Comparison of ENCODE assay signal across 1 cellular context in genomic region chrX:118588715-118589114, GRCh38.
TF ChIP-seq lines count a peak whose summit lies in the region.

No MANE protein-coding gene starts in this region.

TF ChIP-seq in HEK293, 187 proteins besides CTCF, POLR2A, EP300 and RAD21 (continued from another document and continues in another):
- no peak for TF ChIP-seq ZNF501 (tag by site-specific recombination; IDR thresholded peaks at IDR 0.05)
- 0 out of 2 replicates have a peak, but pooled peaks have one; percentile 13 for TF ChIP-seq GFI1B (tag by site-specific recombination; IDR thresholded peaks at IDR 0.05)
- TF ChIP-seq PRDM2 (tag by site-specific recombination; IDR thresholded peaks at IDR 0.05; ENCODE audit: borderline replicate concordance) = no peak
- no peak for TF ChIP-seq ZBTB10 (tag by site-specific recombination; IDR thresholded peaks at IDR 0.05)
- no peak for TF ChIP-seq HIC1 (tag by site-specific recombination; IDR thresholded peaks at IDR 0.05)
- no peak for TF ChIP-seq ZNF473 (tag by site-specific recombination; IDR thresholded peaks at IDR 0.05)
- TF ChIP-seq BCL11B (tag by site-specific recombination; IDR thresholded peaks at IDR 0.05; ENCODE audit: low read depth) = no peak
- TF ChIP-seq ZNF16 (tag by site-specific recombination; IDR thresholded peaks at IDR 0.05; ENCODE audit: low read depth) = no peak
- TF ChIP-seq ZNF18 (tag by site-specific recombination; IDR thresholded peaks at IDR 0.05) = no peak
- TF ChIP-seq ZSCAN5A (tag by site-specific recombination; IDR thresholded peaks at IDR 0.05) = no peak
- TF ChIP-seq ZFP37 (tag by site-specific recombination; IDR thresholded peaks at IDR 0.05) = no peak
- TF ChIP-seq ZNF621 (tag by site-specific recombination; IDR thresholded peaks at IDR 0.05) = no peak
- TF ChIP-seq EGR2 (tag by site-specific recombination; IDR thresholded peaks at IDR 0.05; ENCODE audit: low read depth) = no peak
- no peak for TF ChIP-seq ZNF785 (tag by site-specific recombination; IDR thresholded peaks at IDR 0.05)
- TF ChIP-seq PRDM4 (tag by site-specific recombination; IDR thresholded peaks at IDR 0.05) = 0 out of 2 replicates have a peak, but pooled peaks have one; percentile 26
- TF ChIP-seq IKZF3 (tag by site-specific recombination; IDR thresholded peaks at IDR 0.05) = peak; percentile 53
- TF ChIP-seq ZNF510 (tag by site-specific recombination; IDR thresholded peaks at IDR 0.05; ENCODE audit: insufficient replicate concordance) = no peak
- TF ChIP-seq ZNF48 (tag by site-specific recombination; IDR thresholded peaks at IDR 0.05) = no peak
- TF ChIP-seq ZNF155 (tag by site-specific recombination; IDR thresholded peaks at IDR 0.05) = no peak
- TF ChIP-seq ZNF623 (tag by site-specific recombination; IDR thresholded peaks at IDR 0.05) = no peak
- no peak for TF ChIP-seq ZNF549 (tag by site-specific recombination; IDR thresholded peaks at IDR 0.05)
- no peak for TF ChIP-seq REPIN1 (tag by site-specific recombination; IDR thresholded peaks at IDR 0.05; ENCODE audit: low read depth)
- TF ChIP-seq ZNF423 (tag by site-specific recombination; IDR thresholded peaks at IDR 0.05) = no peak
- TF ChIP-seq ZFP3 (tag by site-specific recombination; IDR thresholded peaks at IDR 0.05; ENCODE audit: low read depth) = 0 out of 2 replicates have a peak, but pooled peaks have one; percentile 8
- TF ChIP-seq MEIS1 (CRISPR knock-in tag; IDR thresholded peaks at IDR 0.05; ENCODE audit: borderline replicate concordance) = no peak
- TF ChIP-seq TRIM28 (IDR thresholded peaks at IDR 0.05; ENCODE audit: borderline replicate concordance, low read length) = peak; percentile 79; the same call in 1 of the 2 replicates
- TF ChIP-seq ZNF843 (tag by site-specific recombination; IDR thresholded peaks at IDR 0.05) = peak; percentile 81
- no peak for TF ChIP-seq ATF2 (tag by site-specific recombination; IDR thresholded peaks at IDR 0.05; ENCODE audit: low read depth)
- no peak for TF ChIP-seq ZNF518A (tag by site-specific recombination; conservative IDR thresholded peaks at IDR 0.05; ENCODE audit: low read depth)
- no peak for TF ChIP-seq SP3 (tag by site-specific recombination; IDR thresholded peaks at IDR 0.05)
